8 cellular contexts compared by ENCODE assay signal in the genomic region with DNA sequence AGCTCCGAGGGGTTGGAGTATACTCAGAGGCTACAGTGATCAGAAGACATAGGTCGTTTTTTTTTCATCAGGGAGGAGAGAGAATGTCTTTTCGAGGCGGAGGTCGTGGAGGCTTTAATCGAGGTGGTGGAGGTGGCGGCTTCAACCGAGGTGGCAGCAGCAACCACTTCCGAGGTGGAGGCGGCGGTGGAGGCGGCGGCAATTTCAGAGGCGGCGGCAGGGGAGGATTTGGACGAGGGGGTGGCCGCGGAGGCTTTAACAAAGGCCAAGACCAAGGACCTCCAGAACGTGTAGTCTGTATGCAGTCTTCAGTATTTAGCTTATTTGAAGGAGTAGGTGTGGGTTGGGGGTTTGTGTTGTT. TPM values are rescaled to one million over a fixed set of nuclear protein-coding genes. Genes with fewer than 3 reads are reported as not detected.
DNase-seq lines count a peak whose midpoint lies in the region; ATAC-seq, FAIRE-seq and TF ChIP-seq lines count a peak whose summit lies in the region.

No MANE protein-coding gene starts in this region.

- no peaks in the 10 kb centered on the region for H3K9me3 ChIP-seq in mucosa of descending colon

- H3K4me1 ChIP-seq in mucosa of descending colon (ENCODE audit: low read depth) = peaks cover 7% of the 10 kb centered on the region

- peak overlapping the region; percentile 46 for H3K4me3 ChIP-seq in mucosa of descending colon

- H3K36me3 ChIP-seq in mucosa of descending colon (ENCODE audit: low read depth) = no peaks in the 10 kb centered on the region

- no peak for TF ChIP-seq CTCF in mucosa of descending colon (IDR thresholded peaks at IDR 0.05)

- TF ChIP-seq POLR2A in GM12891 (IDR thresholded peaks at IDR 0.05; ENCODE audit: low read depth, low read length) (no peak), H54 (IDR thresholded peaks at IDR 0.05; ENCODE audit: low read depth, low read length) (no peak)

- FAIRE-seq in GM12891 (lab: Jason Lieb, UNC) (no peak), H54 (lab: Jason Lieb, UNC) (no peak)

- peak; percentile 6 for DNase-seq in GM12891 (ENCODE audit: insufficient read length, low spot score)
- peak; percentile 44 for DNase-seq in UCSD-AML1 (lab: John Stamatoyannopoulos, UW; ENCODE audit: unreplicated experiment)
- DNase-seq in central memory CD4-positive, alpha-beta T cell = peak; percentile 54
- DNase-seq in mucosa of descending colon = peak; percentile 25 to 61 (median 52)
- DNase-seq in stimulated activated CD8-positive, alpha-beta memory T cell treated with anti-CD3 and anti-CD28 coated beads, Interleukin-7, amount 100 ng/mL, for 1 hour (ENCODE audit: low read depth in 2 of 2) = peak; percentile 5 to 19
- no peak for DNase-seq in H54 (ENCODE audit: insufficient read length, low spot score)
- DNase-seq in GF-D8 (lab: John Stamatoyannopoulos, UW) = no peak
- DNase-seq in pons (ENCODE audit: low spot score) = no peak

- intact Hi-C loops in mucosa of descending colon (cut with DNase I, micrococcal nuclease) = loop anchor here in 1 of 2 donors (10.0 kb wide), 1 partner anchor 391 kb away; no protein-coding TSS in a partner anchor

- peak; percentile 13 for ATAC-seq in mucosa of descending colon

TF ChIP-seq in GM12891, 5 proteins besides CTCF, POLR2A, EP300 and RAD21:
- TF ChIP-seq SPI1 (IDR thresholded peaks at IDR 0.05; ENCODE audit: low read depth, low read length) (no peak), TAF1 (IDR thresholded peaks at IDR 0.05; ENCODE audit: low read depth, low read length) (no peak)

RNA-seq across cellular contexts. Expression of gene GAR1, which starts 0.5 kb away (rescaled TPM):
- polyA plus RNA-seq in GM12891 (2012; ENCODE audit: low read depth, missing spikeins) = 44.5 TPM
- 10 to 100 TPM; 10.3 to 15.9 (median 11.5) TPM for total RNA-seq in mucosa of descending colon

RNA-seq across cellular contexts. Expression of gene RRH, which starts 11.7 kb away (rescaled TPM):
- polyA plus RNA-seq in GM12891 (2012; ENCODE audit: low read depth, missing spikeins) = not detected
- total RNA-seq in mucosa of descending colon = not detected

RNA-seq across cellular contexts. Expression of gene CFI, which starts 14.3 kb away (rescaled TPM):
- not detected for polyA plus RNA-seq in GM12891 (2012; ENCODE audit: low read depth, missing spikeins)
- total RNA-seq in mucosa of descending colon = 10 to 100 TPM in 1 of 3 donors, 1 to 10 TPM in 2; 3.3 to 11.8 (median 6.6) TPM

RNA-seq across cellular contexts. Expression of gene LRIT3, which starts 31.8 kb away (rescaled TPM):
- polyA plus RNA-seq in GM12891 (2012; ENCODE audit: low read depth, missing spikeins) = 0.06 TPM
- under 1 TPM in 1 of 3 donors, not detected in 2; 0.06 TPM for total RNA-seq in mucosa of descending colon

Comparison
In these comparisons a context has a peak if more than half of its experiments do, and no peak if none do; other contexts are left out.
1. DNase-seq: peak in GM12891 (single experiment), UCSD-AML1 (single experiment), central memory CD4-positive, alpha-beta T cell (single experiment), mucosa of descending colon (3 of 3) and stimulated activated CD8-positive, alpha-beta memory T cell treated with anti-CD3 and anti-CD28 coated beads, Interleukin-7, amount 100 ng/mL, for 1 hour (2 of 2); none in H54 (single experiment), GF-D8 (single experiment) and pons (single experiment).